In the genomic region with DNA sequence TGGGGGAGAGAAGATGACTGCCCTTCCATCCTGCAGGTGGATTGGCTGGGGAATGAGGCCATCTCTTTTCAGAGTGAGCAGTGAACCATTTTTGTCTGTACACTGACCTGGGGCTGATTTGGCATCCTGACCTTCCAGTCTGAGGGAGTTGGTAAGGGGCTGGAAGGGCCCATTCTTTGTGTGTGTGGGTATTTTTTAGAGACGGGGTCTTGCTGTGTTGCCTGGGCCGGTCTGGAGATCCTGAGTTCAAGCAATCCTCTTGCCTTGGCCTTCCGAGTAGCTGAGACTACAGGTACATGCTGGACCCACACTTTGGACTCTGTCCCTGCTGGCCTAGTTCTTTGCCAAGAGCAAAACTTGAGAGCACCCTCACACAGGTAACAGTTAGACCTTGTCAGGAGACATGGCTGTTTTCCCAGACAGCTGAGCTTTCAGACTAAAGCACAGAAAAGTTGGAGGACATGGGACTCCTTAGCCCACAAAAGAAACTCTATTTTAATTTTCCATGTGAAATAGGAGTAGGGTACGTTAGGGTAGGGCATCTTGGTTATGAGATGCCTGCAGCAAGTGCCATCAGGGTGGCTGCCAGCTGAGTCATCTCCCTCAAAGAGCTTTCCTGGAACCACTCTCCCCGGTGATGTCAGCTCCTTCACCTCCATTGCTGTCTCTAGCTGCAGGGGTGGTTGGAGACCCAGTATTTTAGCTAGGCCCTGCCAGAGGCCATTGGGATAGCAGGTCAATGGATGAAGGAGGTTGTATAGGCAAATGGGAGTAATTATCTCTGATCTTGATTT, we compare ENCODE assay signal across 9 cellular contexts.
DNase-seq lines count a peak whose midpoint lies in the region; ATAC-seq, FAIRE-seq and TF ChIP-seq lines count a peak whose summit lies in the region.
"Had no signal": no experiment of that assay in that cellular context is flagged by ENCODE, and none has a peak within 500 bp of the region (broad histone marks: within the 10 kb centered on the region; RNA-seq: fewer than 3 reads in every experiment).

No MANE protein-coding gene starts in this region.

- H3K27ac Mint-ChIP-seq in CD4-positive, alpha-beta memory T cell = peak overlapping the region; percentile 81 to 92 (median 85)
- H3K27ac Mint-ChIP-seq in osteocyte (ENCODE audit: unreplicated experiment) = peak overlapping the region; percentile 93

- POLR2A ChIA-PET in CD4-positive, alpha-beta memory T cell (lab: Charles Lee; ENCODE audit: partially characterized antibody) = interaction anchor here (1.0 to 10.4 kb wide), 2 partner anchors 9 to 12 kb away, joined by 3 to 225 read pairs; no protein-coding TSS in a partner anchor

- H3K9me3 Mint-ChIP-seq in CD4-positive, alpha-beta memory T cell = peaks cover 0 to 2% (median 0%) of the 10 kb centered on the region in 8 donors
- H3K9me3 Mint-ChIP-seq in osteocyte (ENCODE audit: unreplicated experiment) = peaks cover 19% of the 10 kb centered on the region

- peaks cover 61 to 95% (median 83%) of the 10 kb centered on the region in 4 donors for H3K4me1 Mint-ChIP-seq in CD4-positive, alpha-beta memory T cell
- H3K4me1 Mint-ChIP-seq in osteocyte (ENCODE audit: unreplicated experiment) = peaks cover 73% of the 10 kb centered on the region

- H3K4me3 ChIP-seq in CD4-positive, alpha-beta memory T cell (ENCODE audit: low read length in 2 of 2) = no peak overlapping the region
- H3K4me3 ChIP-seq in RWPE2 (ENCODE audit: severe bottlenecking) (no peak overlapping the region), kidney (ENCODE audit: low read length in 2 of 2) (no peak overlapping the region)

- H3K4me1 ChIP-seq in CD4-positive, alpha-beta memory T cell (ENCODE audit: insufficient read depth, low read length) = peaks cover 99% of the 10 kb centered on the region
- peaks cover 51% of the 10 kb centered on the region for H3K4me1 ChIP-seq in RWPE2 (ENCODE audit: insufficient read depth, poor library complexity, severe bottlenecking)
- H3K4me1 ChIP-seq in kidney (ENCODE audit: control insufficient read depth in 1 of 2, insufficient read depth in 1 of 2, low read depth in 1 of 2, low read length in 2 of 2) = peaks cover 14 to 18% of the 10 kb centered on the region in 2 donors

- H3K27ac ChIP-seq in CD4-positive, alpha-beta memory T cell (ENCODE audit: low read depth, low read length) = no peak overlapping the region
- H3K27ac ChIP-seq in RWPE2 (ENCODE audit: poor library complexity, severe bottlenecking) (peak overlapping the region; percentile 98), kidney (ENCODE audit: low read depth in 2 of 2, low read length in 2 of 2) (peak overlapping the region in 1 of 2 donors; percentile 58)

- H3K4me3 Mint-ChIP-seq in CD4-positive, alpha-beta memory T cell = peak overlapping the region in 6 of 8 donors; percentile 39 to 86 (median 76)
- peak overlapping the region; percentile 46 for H3K4me3 Mint-ChIP-seq in osteocyte (ENCODE audit: unreplicated experiment)

- TF ChIP-seq CTCF in RWPE2 (IDR thresholded peaks at IDR 0.05; ENCODE audit: poor library complexity, severe bottlenecking) (no peak), osteocyte (IDR thresholded peaks at IDR 0.05) (no peak), kidney (IDR thresholded peaks at IDR 0.05; ENCODE audit: borderline replicate concordance, extremely low read depth, insufficient read depth) (no peak)

- H3K27me3 Mint-ChIP-seq in CD4-positive, alpha-beta memory T cell = no peaks in the 10 kb centered on the region
- H3K27me3 Mint-ChIP-seq in osteocyte (ENCODE audit: unreplicated experiment) = no peaks in the 10 kb centered on the region

- no peak for FAIRE-seq in kidney (lab: Jason Lieb, UNC)

- ATAC-seq in RWPE2 (ENCODE audit: low read depth) (peak; percentile 64), GM19452 (IDR thresholded peaks at IDR 0.05; ENCODE audit: unreplicated experiment) (no peak), HG02885 (IDR thresholded peaks at IDR 0.05; ENCODE audit: poor library complexity, unreplicated experiment) (no peak)

- peaks cover 16 to 17% of the 10 kb centered on the region in 2 donors for H3K36me3 Mint-ChIP-seq in CD4-positive, alpha-beta memory T cell
- H3K36me3 Mint-ChIP-seq in osteocyte (ENCODE audit: unreplicated experiment) = peaks cover 18% of the 10 kb centered on the region

- no peaks in the 10 kb centered on the region for H3K27me3 ChIP-seq in CD4-positive, alpha-beta memory T cell (ENCODE audit: insufficient read depth, low read length)
- no peaks in the 10 kb centered on the region for H3K27me3 ChIP-seq in RWPE2 (ENCODE audit: insufficient read depth, poor library complexity, severe bottlenecking)

- intact Hi-C loops in CD4-positive, alpha-beta memory T cell (cut with micrococcal nuclease) = no loop called here
- intact Hi-C loops in kidney (cut with DNase I) = no loop called here

- no peaks in the 10 kb centered on the region for H3K9me3 ChIP-seq in CD4-positive, alpha-beta memory T cell (ENCODE audit: control insufficient read depth in 1 of 2, low read length in 2 of 2)
- H3K9me3 ChIP-seq in RWPE2 (ENCODE audit: severe bottlenecking) (peaks cover 17% of the 10 kb centered on the region), kidney (ENCODE audit: control insufficient read depth in 1 of 2, low read length in 2 of 2) (peaks cover 0 to 14% of the 10 kb centered on the region in 2 donors)

- no peak overlapping the region for H3K9ac ChIP-seq in kidney (ENCODE audit: low read length in 2 of 2)

- DNase-seq in CD4-positive, alpha-beta memory T cell = no peak
- DNase-seq in RWPE2 (ENCODE audit: low spot score) (no peak), cerebellar cortex (ENCODE audit: low spot score) (peak; percentile 31), osteocyte (ENCODE audit: extremely low spot score, unreplicated experiment) (peak; percentile 54), kidney (no peak), NCI-H146 treated with DMSO at 0.1 percent for 48 hours (lab: John Stamatoyannopoulos, UW; ENCODE audit: unreplicated experiment) (no peak)
- DNase-seq: NCI-H524 treated with DMSO at 0.1 percent for 48 hours had no signal

- CTCF ChIA-PET in CD4-positive, alpha-beta memory T cell (lab: Charles Lee; ENCODE audit: partially characterized antibody) = interaction anchor here (1.6 to 18.3 kb wide), 4 partner anchors 10 to 27 kb away, joined by 3 to 342 read pairs (median 16); no protein-coding TSS in a partner anchor

- no peaks in the 10 kb centered on the region for H3K36me3 ChIP-seq in CD4-positive, alpha-beta memory T cell (ENCODE audit: insufficient read depth, low read length)
- no peaks in the 10 kb centered on the region; the same call in 1 of the 2 replicates for H3K36me3 ChIP-seq in RWPE2 (ENCODE audit: low read depth)
- no peaks in the 10 kb centered on the region for H3K36me3 ChIP-seq in kidney (ENCODE audit: control insufficient read depth in 1 of 2, insufficient read depth in 2 of 2, low read length in 2 of 2)

Comparison
In these comparisons a context has a peak if more than half of its experiments do, and no peak if none do; other contexts are left out.
1. DNase-seq: peak in cerebellar cortex (single experiment) and osteocyte (single experiment); none in CD4-positive, alpha-beta memory T cell (0 of 5), RWPE2 (single experiment), kidney (single experiment) and NCI-H146 treated with DMSO at 0.1 percent for 48 hours (single experiment).